ENCODE assay signal across 8 cellular contexts in genomic region chr5:132259061-132259851, GRCh38. TPM values are rescaled to one million over a fixed set of nuclear protein-coding genes. Genes with fewer than 3 reads are reported as not detected.
DNase-seq lines count a peak whose midpoint lies in the region; ATAC-seq and TF ChIP-seq lines count a peak whose summit lies in the region.

No MANE protein-coding gene starts in this region.

- H3K36me3 ChIP-seq in Peyer's patch (peaks cover 0 to 4% (median 0%) of the 10 kb centered on the region in 3 donors), esophagus muscularis mucosa (peaks cover 0 to 15% (median 7%) of the 10 kb centered on the region in 4 donors)

- TF ChIP-seq EP300 in esophagus muscularis mucosa (IDR thresholded peaks at IDR 0.05), result peak; percentile 40

- peak; percentile 91 for DNase-seq in AG20443 (ENCODE audit: low spot score)
- peak in 2 of 3 donors; percentile 51 to 63 for DNase-seq in Peyer's patch
- no peak for DNase-seq in esophagus muscularis mucosa (ENCODE audit: extremely low spot score)
- peak; percentile 36 for DNase-seq in neural crest cell (ENCODE audit: low read depth, low spot score)
- DNase-seq in NCI-H2196 treated with DMSO at 0.1 percent for 48 hours (lab: John Stamatoyannopoulos, UW; ENCODE audit: unreplicated experiment), result no peak

- intact Hi-C loops in esophagus muscularis mucosa (cut with DNase I), result no loop called here

- ATAC-seq in GM21619 (IDR thresholded peaks at IDR 0.05; ENCODE audit: unreplicated experiment) (no peak), HG02981 (IDR thresholded peaks at IDR 0.05; ENCODE audit: unreplicated experiment) (no peak), GM19463 (IDR thresholded peaks at IDR 0.05; ENCODE audit: unreplicated experiment) (no peak)

- H3K27me3 ChIP-seq in Peyer's patch (no peaks in the 10 kb centered on the region), esophagus muscularis mucosa (no peaks in the 10 kb centered on the region)

- H3K9me3 Mint-ChIP-seq in neural crest cell, result no peaks in the 10 kb centered on the region

- TF ChIP-seq CTCF in Peyer's patch (IDR thresholded peaks at IDR 0.05) (no peak), esophagus muscularis mucosa (IDR thresholded peaks at IDR 0.05) (no peak), neural crest cell (conservative IDR thresholded peaks at IDR 0.05) (no peak)

- peak overlapping the region; percentile 84 for H3K4me3 Mint-ChIP-seq in neural crest cell

- H3K27ac Mint-ChIP-seq in neural crest cell (ENCODE audit: unreplicated experiment), result peak overlapping the region; percentile 96

- no peaks in the 10 kb centered on the region for H3K27me3 Mint-ChIP-seq in neural crest cell (ENCODE audit: low read depth)

- TF ChIP-seq POLR2A in Peyer's patch (IDR thresholded peaks at IDR 0.05), result no peak
- TF ChIP-seq POLR2A in esophagus muscularis mucosa (IDR thresholded peaks at IDR 0.05; ENCODE audit: low read depth), result peak; percentile 48

- H3K9me3 ChIP-seq in Peyer's patch, result no peaks in the 10 kb centered on the region
- no peaks in the 10 kb centered on the region for H3K9me3 ChIP-seq in esophagus muscularis mucosa

- peaks cover 45% of the 10 kb centered on the region for H3K4me1 Mint-ChIP-seq in neural crest cell

- peaks cover 3% of the 10 kb centered on the region for H3K36me3 Mint-ChIP-seq in neural crest cell (ENCODE audit: low read depth)

- H3K4me1 ChIP-seq in Peyer's patch (peaks cover 0 to 64% (median 0%) of the 10 kb centered on the region in 4 donors), esophagus muscularis mucosa (peaks cover 61 to 93% (median 82%) of the 10 kb centered on the region in 4 donors)

- H3K27ac ChIP-seq in Peyer's patch (peak overlapping the region; percentile 72 to 97 (median 78)), esophagus muscularis mucosa (replicated peaks in 1 of 4) (peak overlapping the region; percentile 99 to 100 (median 99))

- 20% methylated on average over 1 of the region's 24 CpGs for WGBS in esophagus muscularis mucosa

- H3K4me3 ChIP-seq in Peyer's patch (peak overlapping the region in 2 of 4 donors; percentile 65 to 83), esophagus muscularis mucosa (peak overlapping the region; percentile 78 to 93 (median 87))

RNA-seq across cellular contexts. Expression of gene PDLIM4, which starts 1.8 kb away (rescaled TPM):
- total RNA-seq in Peyer's patch, result 10 to 100 TPM in 3 of 4 donors, 1 to 10 TPM in 1; 4.6 to 27.2 (median 18.5) TPM
- 100 to 1,000 TPM in 3 of 4 donors, 10 to 100 TPM in 1; 59.4 to 199 (median 134) TPM for total RNA-seq in esophagus muscularis mucosa
- total RNA-seq in neural crest cell, result 37.4 and 38.0 TPM in 2 replicates

RNA-seq across cellular contexts. Expression of gene P4HA2, which starts 31.6 kb away (rescaled TPM):
- 10 to 100 TPM; 21.5 to 81.4 (median 51.2) TPM for total RNA-seq in Peyer's patch
- 10 to 100 TPM; 28.8 to 44.7 (median 30.8) TPM for total RNA-seq in esophagus muscularis mucosa
- 10.8 and 11.3 TPM in 2 replicates for total RNA-seq in neural crest cell

RNA-seq across cellular contexts. Expression of gene SLC22A4, which starts 34.9 kb away (rescaled TPM):
- 10 to 100 TPM in 3 of 4 donors, not detected in 1; 25.5 to 56.6 (median 37.3) TPM for total RNA-seq in Peyer's patch
- total RNA-seq in esophagus muscularis mucosa, result 1 to 10 TPM in 2 of 4 donors, under 1 TPM in 2; 0.42 to 1.7 (median 1.0) TPM
- total RNA-seq in neural crest cell, result 0.47 and 0.68 TPM in 2 replicates

Comparison
In these comparisons a context has a peak if more than half of its experiments do, and no peak if none do; other contexts are left out.
1. DNase-seq: peak in AG20443 (single experiment), Peyer's patch (2 of 3) and neural crest cell (single experiment); none in esophagus muscularis mucosa (single experiment) and NCI-H2196 treated with DMSO at 0.1 percent for 48 hours (single experiment).